ENCODE assay signal across 1 cellular context in the genomic region with DNA sequence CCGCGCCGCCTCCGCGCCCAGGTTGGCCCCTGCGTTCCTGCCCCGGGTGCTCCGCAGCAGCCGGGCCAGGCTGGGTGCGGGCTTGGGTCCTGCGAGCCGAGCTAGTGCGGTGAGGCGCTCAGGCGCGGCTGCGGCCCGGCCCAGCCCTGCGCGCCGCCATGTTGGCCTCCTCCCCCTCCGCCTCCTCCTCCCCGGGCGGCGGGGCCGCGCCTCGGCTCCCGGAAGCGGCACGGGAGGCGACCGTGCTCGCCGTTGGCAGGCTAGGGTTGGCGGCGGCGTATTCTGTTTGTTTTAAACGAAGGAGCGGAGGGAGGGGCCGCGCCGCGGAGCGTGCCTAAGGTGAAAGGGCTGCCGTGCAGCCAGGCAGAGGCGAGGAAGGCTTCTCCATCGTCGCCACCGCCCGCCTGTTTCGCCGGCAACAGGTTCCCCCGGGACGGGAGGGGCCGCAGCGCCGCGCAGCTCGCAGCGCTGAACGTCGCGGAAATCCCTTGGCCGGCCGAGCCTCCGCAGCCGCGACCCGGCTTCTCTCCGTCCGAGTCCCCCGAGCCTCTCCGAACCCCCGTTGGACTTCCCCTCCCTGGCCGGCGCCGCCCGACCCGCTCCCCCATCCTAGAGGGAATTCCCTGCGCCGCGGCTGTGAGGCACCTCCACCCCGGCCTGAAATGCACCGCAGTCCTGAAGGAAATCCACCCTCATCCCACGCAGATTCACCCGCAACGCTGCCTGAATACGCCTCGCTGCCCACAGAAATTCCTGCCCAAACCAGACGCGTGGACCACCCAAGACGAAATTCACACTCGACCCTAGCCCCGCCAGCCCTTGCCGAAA.
TF ChIP-seq lines count a peak whose summit lies in the region.

A gene with protein sequence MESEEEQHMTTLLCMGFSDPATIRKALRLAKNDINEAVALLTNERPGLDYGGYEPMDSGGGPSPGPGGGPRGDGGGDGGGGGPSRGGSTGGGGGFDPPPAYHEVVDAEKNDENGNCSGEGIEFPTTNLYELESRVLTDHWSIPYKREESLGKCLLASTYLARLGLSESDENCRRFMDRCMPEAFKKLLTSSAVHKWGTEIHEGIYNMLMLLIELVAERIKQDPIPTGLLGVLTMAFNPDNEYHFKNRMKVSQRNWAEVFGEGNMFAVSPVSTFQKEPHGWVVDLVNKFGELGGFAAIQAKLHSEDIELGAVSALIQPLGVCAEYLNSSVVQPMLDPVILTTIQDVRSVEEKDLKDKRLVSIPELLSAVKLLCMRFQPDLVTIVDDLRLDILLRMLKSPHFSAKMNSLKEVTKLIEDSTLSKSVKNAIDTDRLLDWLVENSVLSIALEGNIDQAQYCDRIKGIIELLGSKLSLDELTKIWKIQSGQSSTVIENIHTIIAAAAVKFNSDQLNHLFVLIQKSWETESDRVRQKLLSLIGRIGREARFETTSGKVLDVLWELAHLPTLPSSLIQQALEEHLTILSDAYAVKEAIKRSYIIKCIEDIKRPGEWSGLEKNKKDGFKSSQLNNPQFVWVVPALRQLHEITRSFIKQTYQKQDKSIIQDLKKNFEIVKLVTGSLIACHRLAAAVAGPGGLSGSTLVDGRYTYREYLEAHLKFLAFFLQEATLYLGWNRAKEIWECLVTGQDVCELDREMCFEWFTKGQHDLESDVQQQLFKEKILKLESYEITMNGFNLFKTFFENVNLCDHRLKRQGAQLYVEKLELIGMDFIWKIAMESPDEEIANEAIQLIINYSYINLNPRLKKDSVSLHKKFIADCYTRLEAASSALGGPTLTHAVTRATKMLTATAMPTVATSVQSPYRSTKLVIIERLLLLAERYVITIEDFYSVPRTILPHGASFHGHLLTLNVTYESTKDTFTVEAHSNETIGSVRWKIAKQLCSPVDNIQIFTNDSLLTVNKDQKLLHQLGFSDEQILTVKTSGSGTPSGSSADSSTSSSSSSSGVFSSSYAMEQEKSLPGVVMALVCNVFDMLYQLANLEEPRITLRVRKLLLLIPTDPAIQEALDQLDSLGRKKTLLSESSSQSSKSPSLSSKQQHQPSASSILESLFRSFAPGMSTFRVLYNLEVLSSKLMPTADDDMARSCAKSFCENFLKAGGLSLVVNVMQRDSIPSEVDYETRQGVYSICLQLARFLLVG (N-terminal part only) (minus strand): TSS at position 171 of the 828 bp plus-strand sequence. CDS start 251 bp downstream, outside the sequence.

TF ChIP-seq in K562, 482 proteins besides CTCF, POLR2A, EP300 and RAD21 (continued from another document and continues in another):
- TF ChIP-seq, protein P1, sequence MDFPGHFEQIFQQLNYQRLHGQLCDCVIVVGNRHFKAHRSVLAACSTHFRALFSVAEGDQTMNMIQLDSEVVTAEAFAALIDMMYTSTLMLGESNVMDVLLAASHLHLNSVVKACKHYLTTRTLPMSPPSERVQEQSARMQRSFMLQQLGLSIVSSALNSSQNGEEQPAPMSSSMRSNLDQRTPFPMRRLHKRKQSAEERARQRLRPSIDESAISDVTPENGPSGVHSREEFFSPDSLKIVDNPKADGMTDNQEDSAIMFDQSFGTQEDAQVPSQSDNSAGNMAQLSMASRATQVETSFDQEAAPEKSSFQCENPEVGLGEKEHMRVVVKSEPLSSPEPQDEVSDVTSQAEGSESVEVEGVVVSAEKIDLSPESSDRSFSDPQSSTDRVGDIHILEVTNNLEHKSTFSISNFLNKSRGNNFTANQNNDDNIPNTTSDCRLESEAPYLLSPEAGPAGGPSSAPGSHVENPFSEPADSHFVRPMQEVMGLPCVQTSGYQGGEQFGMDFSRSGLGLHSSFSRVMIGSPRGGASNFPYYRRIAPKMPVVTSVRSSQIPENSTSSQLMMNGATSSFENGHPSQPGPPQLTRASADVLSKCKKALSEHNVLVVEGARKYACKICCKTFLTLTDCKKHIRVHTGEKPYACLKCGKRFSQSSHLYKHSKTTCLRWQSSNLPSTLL (IDR thresholded peaks at IDR 0.05): no peak
- TF ChIP-seq RAD51 (IDR thresholded peaks at IDR 0.05; ENCODE audit: borderline replicate concordance, low read depth) (no peak), TOE1 (IDR thresholded peaks at IDR 0.05; ENCODE audit: borderline replicate concordance) (no peak; the same call in 1 of the 2 replicates), TOE1 (CRISPR knock-in tag; IDR thresholded peaks at IDR 0.05; ENCODE audit: borderline replicate concordance, low read depth) (no peak), POLR2B (IDR thresholded peaks at IDR 0.05; ENCODE audit: low read depth, partially characterized antibody) (peak; percentile 60), MTA3 (IDR thresholded peaks at IDR 0.05; ENCODE audit: borderline replicate concordance) (peak; percentile 55; the same call in 1 of the 2 replicates), ZSCAN32 (CRISPR knock-in tag; IDR thresholded peaks at IDR 0.05) (no peak), SAFB (IDR thresholded peaks at IDR 0.05; ENCODE audit: borderline replicate concordance, low read depth, low read length) (no peak), SOX6 (IDR thresholded peaks at IDR 0.05) (peak; percentile 37; the same call in 1 of the 2 replicates), RFX5 (IDR thresholded peaks at IDR 0.05; ENCODE audit: low read depth, low read length) (no peak), NFIC (IDR thresholded peaks at IDR 0.05) (no peak; the same call in 1 of the 2 replicates), E2F3 (CRISPR knock-in tag; IDR thresholded peaks at IDR 0.05) (peak; percentile 22), ZC3H4 (CRISPR knock-in tag; IDR thresholded peaks at IDR 0.05; ENCODE audit: borderline replicate concordance) (no peak), ZNF134 (CRISPR knock-in tag; conservative IDR thresholded peaks at IDR 0.05) (no peak), KLF10 (CRISPR knock-in tag; IDR thresholded peaks at IDR 0.05) (no peak), ZBTB7A (IDR thresholded peaks at IDR 0.05; ENCODE audit: borderline replicate concordance, control insufficient read depth, low read depth, low read length) (no peak), GABPB2 (CRISPR knock-in tag; conservative IDR thresholded peaks at IDR 0.05) (no peak), BCL6 (CRISPR knock-in tag; IDR thresholded peaks at IDR 0.05) (no peak), ZNF354B (CRISPR knock-in tag; IDR thresholded peaks at IDR 0.05) (no peak), ZNF408 (CRISPR knock-in tag; IDR thresholded peaks at IDR 0.05; ENCODE audit: low read depth) (no peak), MTA2 (IDR thresholded peaks at IDR 0.05; ENCODE audit: low read depth) (no peak), POLR2AphosphoS5 (IDR thresholded peaks at IDR 0.05; ENCODE audit: control insufficient read depth, insufficient read depth, low read depth, low read length) (peak; percentile 84), FOS (IDR thresholded peaks at IDR 0.05; ENCODE audit: extremely low read depth, insufficient read length) (no peak), BDP1 (IDR thresholded peaks at IDR 0.05; ENCODE audit: insufficient read depth, insufficient read length) (no peak), ARHGAP35 (IDR thresholded peaks at IDR 0.05; ENCODE audit: partially characterized antibody) (no peak), NCOA1 (IDR thresholded peaks at IDR 0.05; ENCODE audit: low read depth) (no peak), DMBX1 (CRISPR knock-in tag; IDR thresholded peaks at IDR 0.05; ENCODE audit: borderline replicate concordance) (no peak), COPS2 (conservative IDR thresholded peaks at IDR 0.05) (no peak), NCOA2 (IDR thresholded peaks at IDR 0.05; ENCODE audit: partially characterized antibody in 2 of 2) (no peak), ETV5 (CRISPR knock-in tag; IDR thresholded peaks at IDR 0.05; ENCODE audit: low read depth) (no peak), ZNF197 (CRISPR knock-in tag; IDR thresholded peaks at IDR 0.05; ENCODE audit: low read depth) (peak; percentile 69; the same call in 1 of the 2 replicates), ZNF584 (CRISPR knock-in tag; IDR thresholded peaks at IDR 0.05; ENCODE audit: low read depth) (no peak)
- TF ChIP-seq, protein P2, sequence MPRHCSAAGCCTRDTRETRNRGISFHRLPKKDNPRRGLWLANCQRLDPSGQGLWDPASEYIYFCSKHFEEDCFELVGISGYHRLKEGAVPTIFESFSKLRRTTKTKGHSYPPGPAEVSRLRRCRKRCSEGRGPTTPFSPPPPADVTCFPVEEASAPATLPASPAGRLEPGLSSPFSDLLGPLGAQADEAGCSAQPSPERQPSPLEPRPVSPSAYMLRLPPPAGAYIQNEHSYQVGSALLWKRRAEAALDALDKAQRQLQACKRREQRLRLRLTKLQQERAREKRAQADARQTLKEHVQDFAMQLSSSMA (CRISPR knock-in tag; IDR thresholded peaks at IDR 0.05): no peak
- TF ChIP-seq, protein P3, sequence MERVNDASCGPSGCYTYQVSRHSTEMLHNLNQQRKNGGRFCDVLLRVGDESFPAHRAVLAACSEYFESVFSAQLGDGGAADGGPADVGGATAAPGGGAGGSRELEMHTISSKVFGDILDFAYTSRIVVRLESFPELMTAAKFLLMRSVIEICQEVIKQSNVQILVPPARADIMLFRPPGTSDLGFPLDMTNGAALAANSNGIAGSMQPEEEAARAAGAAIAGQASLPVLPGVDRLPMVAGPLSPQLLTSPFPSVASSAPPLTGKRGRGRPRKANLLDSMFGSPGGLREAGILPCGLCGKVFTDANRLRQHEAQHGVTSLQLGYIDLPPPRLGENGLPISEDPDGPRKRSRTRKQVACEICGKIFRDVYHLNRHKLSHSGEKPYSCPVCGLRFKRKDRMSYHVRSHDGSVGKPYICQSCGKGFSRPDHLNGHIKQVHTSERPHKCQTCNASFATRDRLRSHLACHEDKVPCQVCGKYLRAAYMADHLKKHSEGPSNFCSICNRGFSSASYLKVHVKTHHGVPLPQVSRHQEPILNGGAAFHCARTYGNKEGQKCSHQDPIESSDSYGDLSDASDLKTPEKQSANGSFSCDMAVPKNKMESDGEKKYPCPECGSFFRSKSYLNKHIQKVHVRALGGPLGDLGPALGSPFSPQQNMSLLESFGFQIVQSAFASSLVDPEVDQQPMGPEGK (CRISPR knock-in tag; IDR thresholded peaks at IDR 0.05; ENCODE audit: borderline replicate concordance): no peak
- TF ChIP-seq, protein P4, sequence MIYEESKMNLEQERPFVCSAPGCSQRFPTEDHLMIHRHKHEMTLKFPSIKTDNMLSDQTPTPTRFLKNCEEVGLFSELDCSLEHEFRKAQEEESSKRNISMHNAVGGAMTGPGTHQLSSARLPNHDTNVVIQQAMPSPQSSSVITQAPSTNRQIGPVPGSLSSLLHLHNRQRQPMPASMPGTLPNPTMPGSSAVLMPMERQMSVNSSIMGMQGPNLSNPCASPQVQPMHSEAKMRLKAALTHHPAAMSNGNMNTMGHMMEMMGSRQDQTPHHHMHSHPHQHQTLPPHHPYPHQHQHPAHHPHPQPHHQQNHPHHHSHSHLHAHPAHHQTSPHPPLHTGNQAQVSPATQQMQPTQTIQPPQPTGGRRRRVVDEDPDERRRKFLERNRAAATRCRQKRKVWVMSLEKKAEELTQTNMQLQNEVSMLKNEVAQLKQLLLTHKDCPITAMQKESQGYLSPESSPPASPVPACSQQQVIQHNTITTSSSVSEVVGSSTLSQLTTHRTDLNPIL (CRISPR knock-in tag; IDR thresholded peaks at IDR 0.05): no peak
- TF ChIP-seq, protein P5, sequence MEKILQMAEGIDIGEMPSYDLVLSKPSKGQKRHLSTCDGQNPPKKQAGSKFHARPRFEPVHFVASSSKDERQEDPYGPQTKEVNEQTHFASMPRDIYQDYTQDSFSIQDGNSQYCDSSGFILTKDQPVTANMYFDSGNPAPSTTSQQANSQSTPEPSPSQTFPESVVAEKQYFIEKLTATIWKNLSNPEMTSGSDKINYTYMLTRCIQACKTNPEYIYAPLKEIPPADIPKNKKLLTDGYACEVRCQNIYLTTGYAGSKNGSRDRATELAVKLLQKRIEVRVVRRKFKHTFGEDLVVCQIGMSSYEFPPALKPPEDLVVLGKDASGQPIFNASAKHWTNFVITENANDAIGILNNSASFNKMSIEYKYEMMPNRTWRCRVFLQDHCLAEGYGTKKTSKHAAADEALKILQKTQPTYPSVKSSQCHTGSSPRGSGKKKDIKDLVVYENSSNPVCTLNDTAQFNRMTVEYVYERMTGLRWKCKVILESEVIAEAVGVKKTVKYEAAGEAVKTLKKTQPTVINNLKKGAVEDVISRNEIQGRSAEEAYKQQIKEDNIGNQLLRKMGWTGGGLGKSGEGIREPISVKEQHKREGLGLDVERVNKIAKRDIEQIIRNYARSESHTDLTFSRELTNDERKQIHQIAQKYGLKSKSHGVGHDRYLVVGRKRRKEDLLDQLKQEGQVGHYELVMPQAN (IDR thresholded peaks at IDR 0.05; ENCODE audit: borderline replicate concordance): no peak; the same call in 1 of the 2 replicates
- TF ChIP-seq, protein P6, sequence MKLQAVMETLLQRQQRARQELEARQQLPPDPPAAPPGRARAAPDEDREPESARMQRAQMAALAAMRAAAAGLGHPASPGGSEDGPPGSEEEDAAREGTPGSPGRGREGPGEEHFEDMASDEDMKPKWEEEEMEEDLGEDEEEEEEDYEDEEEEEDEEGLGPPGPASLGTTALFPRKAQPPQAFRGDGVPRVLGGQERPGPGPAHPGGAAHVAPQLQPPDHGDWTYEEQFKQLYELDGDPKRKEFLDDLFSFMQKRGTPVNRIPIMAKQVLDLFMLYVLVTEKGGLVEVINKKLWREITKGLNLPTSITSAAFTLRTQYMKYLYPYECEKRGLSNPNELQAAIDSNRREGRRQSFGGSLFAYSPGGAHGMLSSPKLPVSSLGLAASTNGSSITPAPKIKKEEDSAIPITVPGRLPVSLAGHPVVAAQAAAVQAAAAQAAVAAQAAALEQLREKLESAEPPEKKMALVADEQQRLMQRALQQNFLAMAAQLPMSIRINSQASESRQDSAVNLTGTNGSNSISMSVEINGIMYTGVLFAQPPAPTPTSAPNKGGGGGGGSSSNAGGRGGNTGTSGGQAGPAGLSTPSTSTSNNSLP (IDR thresholded peaks at IDR 0.05; ENCODE audit: borderline replicate concordance, low read depth, low read length): no peak
- TF ChIP-seq, protein P7, sequence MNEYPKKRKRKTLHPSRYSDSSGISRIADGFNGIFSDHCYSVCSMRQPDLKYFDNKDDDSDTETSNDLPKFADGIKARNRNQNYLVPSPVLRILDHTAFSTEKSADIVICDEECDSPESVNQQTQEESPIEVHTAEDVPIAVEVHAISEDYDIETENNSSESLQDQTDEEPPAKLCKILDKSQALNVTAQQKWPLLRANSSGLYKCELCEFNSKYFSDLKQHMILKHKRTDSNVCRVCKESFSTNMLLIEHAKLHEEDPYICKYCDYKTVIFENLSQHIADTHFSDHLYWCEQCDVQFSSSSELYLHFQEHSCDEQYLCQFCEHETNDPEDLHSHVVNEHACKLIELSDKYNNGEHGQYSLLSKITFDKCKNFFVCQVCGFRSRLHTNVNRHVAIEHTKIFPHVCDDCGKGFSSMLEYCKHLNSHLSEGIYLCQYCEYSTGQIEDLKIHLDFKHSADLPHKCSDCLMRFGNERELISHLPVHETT (CRISPR knock-in tag; conservative IDR thresholded peaks at IDR 0.05 in 1 of 2, IDR thresholded peaks at IDR 0.05 in 1 of 2): peak in 1 of 2 experiments; percentile 98; a peak in 2 of 4 replicates
- TF ChIP-seq, protein P8, sequence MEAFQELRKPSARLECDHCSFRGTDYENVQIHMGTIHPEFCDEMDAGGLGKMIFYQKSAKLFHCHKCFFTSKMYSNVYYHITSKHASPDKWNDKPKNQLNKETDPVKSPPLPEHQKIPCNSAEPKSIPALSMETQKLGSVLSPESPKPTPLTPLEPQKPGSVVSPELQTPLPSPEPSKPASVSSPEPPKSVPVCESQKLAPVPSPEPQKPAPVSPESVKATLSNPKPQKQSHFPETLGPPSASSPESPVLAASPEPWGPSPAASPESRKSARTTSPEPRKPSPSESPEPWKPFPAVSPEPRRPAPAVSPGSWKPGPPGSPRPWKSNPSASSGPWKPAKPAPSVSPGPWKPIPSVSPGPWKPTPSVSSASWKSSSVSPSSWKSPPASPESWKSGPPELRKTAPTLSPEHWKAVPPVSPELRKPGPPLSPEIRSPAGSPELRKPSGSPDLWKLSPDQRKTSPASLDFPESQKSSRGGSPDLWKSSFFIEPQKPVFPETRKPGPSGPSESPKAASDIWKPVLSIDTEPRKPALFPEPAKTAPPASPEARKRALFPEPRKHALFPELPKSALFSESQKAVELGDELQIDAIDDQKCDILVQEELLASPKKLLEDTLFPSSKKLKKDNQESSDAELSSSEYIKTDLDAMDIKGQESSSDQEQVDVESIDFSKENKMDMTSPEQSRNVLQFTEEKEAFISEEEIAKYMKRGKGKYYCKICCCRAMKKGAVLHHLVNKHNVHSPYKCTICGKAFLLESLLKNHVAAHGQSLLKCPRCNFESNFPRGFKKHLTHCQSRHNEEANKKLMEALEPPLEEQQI (IDR thresholded peaks at IDR 0.05): no peak
